ENCODE assay signal across 8 cellular contexts in the genomic region with DNA sequence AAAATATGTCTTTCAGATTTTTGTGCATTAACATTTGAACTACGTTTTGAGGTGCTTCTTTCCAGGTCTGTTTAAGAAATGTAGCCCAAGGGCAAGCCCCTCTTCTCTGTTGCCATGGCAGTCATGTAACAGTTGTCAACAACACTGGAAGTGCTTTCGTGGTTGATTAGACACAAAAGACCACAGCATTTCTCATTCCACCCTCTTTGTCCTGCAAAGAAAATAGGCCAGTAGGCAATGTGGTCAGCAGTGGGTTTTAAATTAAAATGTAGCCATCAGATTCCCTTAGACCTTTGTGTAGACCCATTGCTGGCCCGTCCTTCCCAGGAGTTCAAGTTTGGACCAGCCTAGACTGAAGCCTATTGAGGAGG. TPM values are rescaled to one million over a fixed set of nuclear protein-coding genes. Genes with fewer than 3 reads are reported as not detected.
DNase-seq lines count a peak whose midpoint lies in the region; ATAC-seq, FAIRE-seq and TF ChIP-seq lines count a peak whose summit lies in the region.
"Had no signal": no experiment of that assay in that cellular context is flagged by ENCODE, and none has a peak within 500 bp of the region (broad histone marks: within the 10 kb centered on the region; RNA-seq: fewer than 3 reads in every experiment).

No MANE protein-coding gene starts in this region.

- H3K79me2 ChIP-seq in GM12878 (ENCODE audit: control insufficient read depth, insufficient read depth, low read length) (no peaks in the 10 kb centered on the region), trophoblast cell (ENCODE audit: control insufficient read depth, insufficient read depth, low read length, poor library complexity) (no peaks in the 10 kb centered on the region)

- H2AFZ ChIP-seq in GM12878 (ENCODE audit: control insufficient read depth, low read depth, low read length) = no peak overlapping the region
- no peak overlapping the region for H2AFZ ChIP-seq in trophoblast cell (ENCODE audit: insufficient read depth, low read length, poor library complexity)

- ATAC-seq in GM18909 (IDR thresholded peaks at IDR 0.05; ENCODE audit: poor library complexity, unreplicated experiment) = peak; percentile 54
- ATAC-seq in HG03175 (IDR thresholded peaks at IDR 0.05; ENCODE audit: unreplicated experiment) = peak; percentile 75
- peak; percentile 83 for ATAC-seq in GM12878
- ATAC-seq in HG03469 (IDR thresholded peaks at IDR 0.05; ENCODE audit: unreplicated experiment) = no peak

- H3K9ac ChIP-seq in GM12878 (ENCODE audit: control insufficient read depth, insufficient read depth, low read length) (no peak overlapping the region), trophoblast cell (ENCODE audit: low read length) (no peak overlapping the region)

- H3K79me1 ChIP-seq in trophoblast cell (ENCODE audit: low read length) = peaks cover 3% of the 10 kb centered on the region

- H3K36me3 ChIP-seq in GM12878 (ENCODE audit: control insufficient read depth in 2 of 2, insufficient read depth in 2 of 2, low read length in 1 of 2) (no peaks in the 10 kb centered on the region), trophoblast cell (ENCODE audit: control insufficient read depth in 1 of 2, insufficient read depth in 2 of 2, low read length in 2 of 2) (peaks cover 5 to 7% of the 10 kb centered on the region in 2 experiments)
- H3K36me3 ChIP-seq: neutrophil had no signal

- no peak overlapping the region for H4K12ac ChIP-seq in trophoblast cell (ENCODE audit: low read depth, low read length)

- FAIRE-seq in GM12878 (lab: Jason Lieb, UNC) = no peak

- H3K27ac ChIP-seq in GM12878 (ENCODE audit: control insufficient read depth, insufficient read depth) = no peak overlapping the region
- no peak overlapping the region for H3K27ac ChIP-seq in trophoblast cell (ENCODE audit: low read depth, low read length)
- H3K27ac ChIP-seq: neutrophil had no signal

- H2BK120ac ChIP-seq in trophoblast cell (ENCODE audit: insufficient read depth, low read length, poor library complexity) = peak overlapping the region; percentile 8

- H3K18ac ChIP-seq in trophoblast cell (ENCODE audit: low read length) = no peak overlapping the region

- WGBS in GM12878 (ENCODE audit: insufficient coverage, insufficient replicate concordance, low lambda C conversion rate, missing lambda C conversion rate) = 23% methylated on average over 3 of the region's 3 CpGs
- no CpG with 5 or more reads among the region's 3 CpGs for WGBS in trophoblast cell (ENCODE audit: extremely low coverage, insufficient coverage, insufficient read length)

- H3K14ac ChIP-seq in trophoblast cell (ENCODE audit: low read length) = no peak overlapping the region

- no peak overlapping the region for H3K4me3 ChIP-seq in GM12878
- no peak overlapping the region for H3K4me3 ChIP-seq in trophoblast cell (ENCODE audit: low read depth, low read length)

- no peak for TF ChIP-seq POLR2A in GM12878 (IDR thresholded peaks at IDR 0.05; ENCODE audit: low read depth, low read length)

- SMC1A ChIA-PET in GM12878 (lab: Charles Lee; ENCODE audit: uncharacterized antibody, unreplicated experiment) = no interaction called here

- no peak overlapping the region for H3K23ac ChIP-seq in trophoblast cell (ENCODE audit: low read length)

- RAD21 ChIA-PET in GM12878 (lab: Charles Lee; ENCODE audit: unreplicated experiment) = no interaction called here

- BruUV-seq in GM12878 (replicated peaks; lab: Mats Ljungman, UMichigan) = no TSS peak

- in situ Hi-C loops in GM12878 (cut with MboI) = no loop called here

- peak in 1 of 2 experiments; percentile 59; a peak in 1 of 4 replicates for TF ChIP-seq EP300 in GM12878 (IDR thresholded peaks at IDR 0.05; ENCODE audit: borderline replicate concordance in 1 of 2, control insufficient read depth in 1 of 2, low read depth in 2 of 2, low read length in 2 of 2)

- no peak overlapping the region for H3K4ac ChIP-seq in trophoblast cell (ENCODE audit: low read depth, low read length)

- POLR2A ChIA-PET in GM12878 (lab: Charles Lee) = no interaction called here

- no peaks in the 10 kb centered on the region for H3K27me3 ChIP-seq in GM12878 (replicated peaks in 1 of 2; ENCODE audit: control insufficient read depth in 2 of 2, insufficient read depth in 2 of 2, low read length in 1 of 2)
- no peaks in the 10 kb centered on the region for H3K27me3 ChIP-seq in trophoblast cell (ENCODE audit: insufficient read depth, low read length)
- H3K27me3 ChIP-seq: neutrophil had no signal

- no peak for TF ChIP-seq CTCF in GM12878 (IDR thresholded peaks at IDR 0.05 in 2 of 3, conservative IDR thresholded peaks at IDR 0.05 in 1 of 3; ENCODE audit: control insufficient read depth in 2 of 3, extremely low read depth in 1 of 3, insufficient read depth in 1 of 3, low read depth in 3 of 3, low read length in 3 of 3)

- H4K20me1 ChIP-seq in GM12878 (ENCODE audit: control insufficient read depth, insufficient read depth) = no peaks in the 10 kb centered on the region

- no peak overlapping the region for H4K91ac ChIP-seq in trophoblast cell (ENCODE audit: low read depth, low read length)

- H3K4me2 ChIP-seq in GM12878 (ENCODE audit: control insufficient read depth, insufficient read depth) (no peak overlapping the region), trophoblast cell (ENCODE audit: low read length) (no peak overlapping the region)

- H3K9me3 ChIP-seq in GM12878 (replicated peaks; ENCODE audit: control insufficient read depth, insufficient read depth, low read length) (no peaks in the 10 kb centered on the region), trophoblast cell (ENCODE audit: insufficient read depth, low read depth, low read length) (no peaks in the 10 kb centered on the region)
- H3K9me3 ChIP-seq: neutrophil had no signal

- intact Hi-C loops in GM12878 (cut with micrococcal nuclease; ENCODE audit: unreplicated experiment) = loop anchor here (2.0 kb wide), 1 partner anchor 68 kb away; no protein-coding TSS in a partner anchor

- H2BK5ac ChIP-seq in trophoblast cell (ENCODE audit: low read depth, low read length, poor library complexity) = no peak overlapping the region

- no peak overlapping the region for H4K8ac ChIP-seq in trophoblast cell (ENCODE audit: low read depth, low read length)

- no peak overlapping the region for H2AK5ac ChIP-seq in trophoblast cell (ENCODE audit: low read length)

- no peak overlapping the region for H2BK12ac ChIP-seq in trophoblast cell (ENCODE audit: low read length)

- H3K4me1 ChIP-seq in GM12878 (ENCODE audit: control insufficient read depth, insufficient read depth, low read length) (peaks cover 26% of the 10 kb centered on the region), trophoblast cell (ENCODE audit: control insufficient read depth in 1 of 2, insufficient read depth in 2 of 2, low read length in 2 of 2) (peaks cover 23 to 29% of the 10 kb centered on the region in 2 experiments)

- DNase-seq in GM12878 (ENCODE audit: low read depth, low spot score) = peak; percentile 5
- DNase-seq in trophoblast cell = no peak
- DNase-seq in amygdala (lab: John Stamatoyannopoulos, UW) = no peak
- no peak for DNase-seq in iPS-NIHi11 (ENCODE audit: low spot score)

- CTCF ChIA-PET in GM12878 (lab: Yijun Ruan, JAX) = interaction anchor here (1.1 to 1.2 kb wide), 2 partner anchors 29 to 69 kb away, joined by 3 to 6 read pairs; no protein-coding TSS in a partner anchor

- no peak for TF ChIP-seq RAD21 in GM12878 (IDR thresholded peaks at IDR 0.05; ENCODE audit: insufficient read depth, low read depth, low read length)

TF ChIP-seq in GM12878, 131 proteins besides CTCF, POLR2A, EP300 and RAD21 (continues in another document):
- TF ChIP-seq ZBTB40 (IDR thresholded peaks at IDR 0.05; ENCODE audit: borderline replicate concordance) = no peak

RNA-seq across cellular contexts. Expression of gene VANGL1, which starts 35.4 kb away (rescaled TPM):
- total RNA-seq in GM12878 (2013; cell fraction: nucleolus; rRNA removed) = 7.9 and 8.0 TPM in 2 replicates
- total RNA-seq in GM12878 (2014; rRNA removed) = 5.9 and 6.9 TPM in 2 replicates
- total RNA-seq in GM12878 (2014; rRNA removed; fragmentation: Illumina TruSeq; extraction: Trizol) = 5.2 and 6.4 TPM in 2 replicates
- total RNA-seq in GM12878 (2021) = 10.6 and 12.4 TPM in 2 replicates
- polyA plus RNA-seq in GM12878 (2011; ENCODE audit: low read depth) = 1.6 TPM
- 2.7 and 3.1 TPM in 2 replicates for polyA plus RNA-seq in GM12878 (2011; rRNA removed)
- polyA plus RNA-seq in GM12878 (2011; cell fraction: cytosol; rRNA removed) = 3.5 and 4.2 TPM in 2 replicates
- 2.3 and 3.6 TPM in 2 replicates for polyA plus RNA-seq in GM12878 (2011; cell fraction: nucleus; rRNA removed)
- polyA plus RNA-seq in GM12878 (2012) = 2.8 and 3.0 TPM in 2 replicates
- polyA plus RNA-seq in GM12878 (2014; fragmentation: Illumina TruSeq; extraction: Trizol) = 6.4 and 8.2 TPM in 2 replicates
- polyA plus RNA-seq in GM12878 (2014; fragmentation: Nextera tagmentation; extraction: Ambion mirVana) = 1 to 10 TPM in 1 of 2 experiments, under 1 TPM in 1; 0.71 to 1.2 TPM
- polyA plus RNA-seq in GM12878 (2014; rRNA removed) = 6.2 and 6.4 TPM in 2 replicates
- 10 to 100 TPM; 11.5 to 12.9 TPM for polyA plus RNA-seq in GM12878 (2016; fragmentation: Nextera tagmentation; extraction: Ambion mirVana)
- polyA minus RNA-seq in GM12878 (2011; rRNA and poly(A)+ RNA removed) = 3.7 and 4.0 TPM in 2 replicates
- 2.7 and 3.3 TPM in 2 replicates for polyA minus RNA-seq in GM12878 (2011; cell fraction: cytosol; rRNA and poly(A)+ RNA removed)
- polyA minus RNA-seq in GM12878 (2011; cell fraction: nucleus; rRNA and poly(A)+ RNA removed) = 1.2 and 1.6 TPM in 2 replicates
- 14.8 and 15.3 TPM in 2 replicates for polyA plus RNA-seq in trophoblast cell (2013)
